In genomic region chr22:31083377-31083768, GRCh38 we compare ENCODE assay signal across 8 cellular contexts. TPM values are rescaled to one million over a fixed set of nuclear protein-coding genes. Genes with fewer than 3 reads are reported as not detected.
DNase-seq lines count a peak whose midpoint lies in the region; ATAC-seq, FAIRE-seq and TF ChIP-seq lines count a peak whose summit lies in the region.

No MANE protein-coding gene starts in this region.

- DNase-seq in AG10803 (ENCODE audit: low read depth) (no peak), Karpas-422 (no peak), K562 (ENCODE audit: extremely low read depth in 1 of 4, low spot score in 3 of 4) (no peak), G401 (ENCODE audit: low spot score) (no peak), D341Med (ENCODE audit: low spot score) (no peak)
- DNase-seq in stimulated activated CD4-positive, alpha-beta T cell treated with anti-CD3 and anti-CD28 coated beads, Interleukin-4, amount 100 ng/mL, for 1 hour, result no peak

- CTCF ChIA-PET in K562 (lab: Yijun Ruan, JAX; ENCODE audit: low intra/inter-chr PET ratio), result interaction anchor here (1.2 kb wide), 1 partner anchor 135 kb away, joined by 5 read pairs; no protein-coding TSS in a partner anchor

- no peaks in the 10 kb centered on the region for H3K36me3 ChIP-seq in Karpas-422 (ENCODE audit: insufficient read depth, low read length)
- peaks cover 8% of the 10 kb centered on the region; the same call in 2 of the 3 replicates for H3K36me3 ChIP-seq in K562 (ENCODE audit: control insufficient read depth, insufficient read depth, low read length)
- peaks cover 2% of the 10 kb centered on the region for H3K36me3 ChIP-seq in mucosa of stomach (ENCODE audit: control insufficient read depth, insufficient read depth, low read length)

- H3K9ac ChIP-seq in Karpas-422 (ENCODE audit: low read length), result peak overlapping the region; percentile 95
- peak overlapping the region; percentile 92 to 98 for H3K9ac ChIP-seq in K562 (ENCODE audit: insufficient read depth in 1 of 2, low read depth in 2 of 2, low read length in 2 of 2)
- H3K9ac ChIP-seq in mucosa of stomach (ENCODE audit: low read length), result peak overlapping the region; percentile 88

- H3K27ac ChIP-seq in Karpas-422 (ENCODE audit: low read length), result peak overlapping the region; percentile 57; the same call in 1 of the 2 replicates
- H3K27ac ChIP-seq in K562 (ENCODE audit: extremely low read depth, low read depth, low read length), result no peak overlapping the region

- POLR2A ChIA-PET in K562 (lab: Yijun Ruan, JAX), result interaction anchor here (0.6 to 2.9 kb wide), 8 partner anchors 12 to 138 kb away, joined by 3 to 18 read pairs (median 4); partner anchors contain the start of genes MORC2 and TUG1

- TF ChIP-seq EP300 in K562 (IDR thresholded peaks at IDR 0.05; ENCODE audit: low read length), result no peak

- in situ Hi-C loops in K562 (cut with MboI), result loop anchor here (10.0 kb wide), 1 partner anchor 319 kb away; no protein-coding TSS in a partner anchor
- in situ Hi-C loops in G401 (cut with HindIII; ENCODE audit: low sequenced_read_pairs), result no loop called here

- H3K4me1 ChIP-seq in Karpas-422 (ENCODE audit: low read length) (peaks cover 50% of the 10 kb centered on the region), K562 (replicated peaks in 1 of 2; ENCODE audit: control insufficient read depth in 2 of 2, insufficient read depth in 2 of 2, low read length in 2 of 2) (peaks cover 36 to 66% of the 10 kb centered on the region in 2 experiments), mucosa of stomach (ENCODE audit: control insufficient read depth, insufficient read depth, low read length) (peaks cover 59% of the 10 kb centered on the region)

- no peak for TF ChIP-seq RAD21 in K562 (CRISPR knock-in tag; conservative IDR thresholded peaks at IDR 0.05 in 1 of 2, IDR thresholded peaks at IDR 0.05 in 1 of 2)

- FAIRE-seq in K562 (lab: Jason Lieb, UNC), result no peak

- H3K9me3 ChIP-seq in Karpas-422 (ENCODE audit: low read length) (no peaks in the 10 kb centered on the region), K562 (replicated peaks; ENCODE audit: control insufficient read depth, insufficient read depth, low read depth, low read length) (no peaks in the 10 kb centered on the region), mucosa of stomach (ENCODE audit: control insufficient read depth, low read length) (no peaks in the 10 kb centered on the region)

- no peaks in the 10 kb centered on the region for H3K9me2 ChIP-seq in Karpas-422 (replicated peaks; ENCODE audit: insufficient read depth, low read length)

- no peak for TF ChIP-seq POLR2A in K562 (conservative IDR thresholded peaks at IDR 0.05)

- H3K4me2 ChIP-seq in Karpas-422 (ENCODE audit: low read depth, low read length, poor library complexity, severe bottlenecking), result peak overlapping the region; percentile 95
- H3K4me2 ChIP-seq in K562 (ENCODE audit: insufficient read depth, low read length), result peak overlapping the region; percentile 93

- no peaks in the 10 kb centered on the region for H4K20me1 ChIP-seq in Karpas-422 (ENCODE audit: insufficient read depth, low read depth, low read length)
- no peaks in the 10 kb centered on the region for H4K20me1 ChIP-seq in K562 (replicated peaks; ENCODE audit: control insufficient read depth, insufficient read depth, low read length)

- no peak for ATAC-seq in K562
- ATAC-seq in GM18511 (IDR thresholded peaks at IDR 0.05; ENCODE audit: unreplicated experiment), result no peak

- BruUV-seq in K562 (replicated peaks; lab: Mats Ljungman, UMichigan), result no TSS peak

- peaks cover 13% of the 10 kb centered on the region for H3K79me2 ChIP-seq in Karpas-422 (ENCODE audit: low read length)
- peaks cover 22% of the 10 kb centered on the region for H3K79me2 ChIP-seq in K562 (ENCODE audit: control insufficient read depth, insufficient read depth, low read length)

- intact Hi-C loops in K562 (cut with micrococcal nuclease), result no loop called here

- H3K4me3 ChIP-seq in AG10803 (ENCODE audit: low read length) (peak overlapping the region; percentile 91), Karpas-422 (ENCODE audit: low read length) (peak overlapping the region; percentile 90), K562 (peak overlapping the region; percentile 66; the same call in 1 of the 2 replicates), mucosa of stomach (ENCODE audit: low read length) (peak overlapping the region; percentile 45)

- H2AFZ ChIP-seq in Karpas-422 (ENCODE audit: low read length), result no peak overlapping the region
- H2AFZ ChIP-seq in K562 (ENCODE audit: low read depth, low read length), result no peak overlapping the region

- peaks cover 5% of the 10 kb centered on the region for H3K9me1 ChIP-seq in K562 (ENCODE audit: control insufficient read depth, insufficient read depth, low read length)

- H3K27me3 ChIP-seq in Karpas-422 (ENCODE audit: low read length), result no peaks in the 10 kb centered on the region
- no peaks in the 10 kb centered on the region for H3K27me3 ChIP-seq in K562 (ENCODE audit: control insufficient read depth in 2 of 2, insufficient read depth in 2 of 2, low read length in 2 of 2)
- no peaks in the 10 kb centered on the region for H3K27me3 ChIP-seq in mucosa of stomach (ENCODE audit: control insufficient read depth, insufficient read depth, low read length)

- WGBS in K562 (ENCODE audit: insufficient coverage, low coverage, missing lambda C conversion rate), result 100% methylated on average over 1 of the region's 3 CpGs

- TF ChIP-seq CTCF in AG10803 (conservative IDR thresholded peaks at IDR 0.05; ENCODE audit: low read length), result no peak
- no peak for TF ChIP-seq CTCF in K562 (IDR thresholded peaks at IDR 0.05 in 2 of 3, conservative IDR thresholded peaks at IDR 0.05 in 1 of 3; ENCODE audit: insufficient read depth in 2 of 3, low read depth in 1 of 3, low read length in 3 of 3)

RNA-seq across cellular contexts. Expression of gene SMTN, which starts 2.3 kb away (rescaled TPM):
- 23.5 and 27.9 TPM in 2 replicates for total RNA-seq in Karpas-422 (2014; rRNA removed; shearing (Covaris generic); ENCODE audit: low replicate concordance)
- 49.3 and 111 TPM in 2 replicates for total RNA-seq in K562 (2011; cell fraction: chromatin; rRNA removed; ENCODE audit: low replicate concordance)
- total RNA-seq in K562 (2011; cell fraction: nucleolus; rRNA removed), result 49.2 and 65.0 TPM in 2 replicates
- 48.8 and 58.2 TPM in 2 replicates for total RNA-seq in K562 (2011; cell fraction: nucleoplasm; rRNA removed)
- 17.8 and 22.3 TPM in 2 replicates for total RNA-seq in K562 (2014; rRNA removed)
- total RNA-seq in K562 (2014; rRNA removed; fragmentation: Illumina TruSeq; extraction: Trizol), result 8.8 and 11.1 TPM in 2 replicates
- total RNA-seq in K562 (2015; rRNA removed; fragmentation: Illumina TruSeq; extraction: Trizol), result 16.0 and 16.1 TPM in 2 replicates
- 39.9 and 41.1 TPM in 2 replicates for total RNA-seq in K562 (2021)
- polyA plus RNA-seq in K562 (2011; rRNA removed), result 7.7 and 13.7 TPM in 2 replicates
- polyA plus RNA-seq in K562 (2011; cell fraction: cytosol; rRNA removed), result 9.0 and 10.3 TPM in 2 replicates
- 70.1 and 84.9 TPM in 2 replicates for polyA plus RNA-seq in K562 (2011; cell fraction: nucleus; rRNA removed)
- 22.9 and 23.5 TPM in 2 replicates for polyA plus RNA-seq in K562 (2012)
- polyA plus RNA-seq in K562 (2014; fragmentation: Illumina TruSeq; extraction: Trizol), result 17.6 and 28.4 TPM in 2 replicates
- polyA plus RNA-seq in K562 (2014; fragmentation: Nextera tagmentation; extraction: Ambion mirVana), result 1 to 10 TPM; 2.5 to 3.4 TPM
- polyA plus RNA-seq in K562 (2014; rRNA removed), result 20.6 and 25.5 TPM in 2 replicates
- 4.6 and 7.0 TPM in 2 replicates for polyA minus RNA-seq in K562 (2011; rRNA and poly(A)+ RNA removed)
- polyA minus RNA-seq in K562 (2011; cell fraction: cytosol; rRNA and poly(A)+ RNA removed), result 8.3 and 14.4 TPM in 2 replicates
- 24.6 and 28.2 TPM in 2 replicates for polyA minus RNA-seq in K562 (2011; cell fraction: nucleus; rRNA and poly(A)+ RNA removed)
- total RNA-seq in G401 (2014; rRNA removed; shearing (Covaris generic)), result 27.9 and 38.9 TPM in 2 replicates

RNA-seq across cellular contexts. Expression of gene SELENOM, which starts 24.0 kb away (rescaled TPM):
- total RNA-seq in Karpas-422 (2014; rRNA removed; shearing (Covaris generic); ENCODE audit: low replicate concordance), result 11.1 and 18.5 TPM in 2 replicates
- 7.3 and 13.3 TPM in 2 replicates for total RNA-seq in K562 (2011; cell fraction: chromatin; rRNA removed; ENCODE audit: low replicate concordance)
- 15.5 and 16.3 TPM in 2 replicates for total RNA-seq in K562 (2011; cell fraction: nucleolus; rRNA removed)
- total RNA-seq in K562 (2011; cell fraction: nucleoplasm; rRNA removed), result 10.6 and 15.3 TPM in 2 replicates
- 6.9 and 10.8 TPM in 2 replicates for total RNA-seq in K562 (2014; rRNA removed)
- 1.2 and 1.8 TPM in 2 replicates for total RNA-seq in K562 (2014; rRNA removed; fragmentation: Illumina TruSeq; extraction: Trizol)
- 3.7 and 4.1 TPM in 2 replicates for total RNA-seq in K562 (2015; rRNA removed; fragmentation: Illumina TruSeq; extraction: Trizol)
- total RNA-seq in K562 (2021), result 8.5 and 10.9 TPM in 2 replicates
- 4.2 and 7.1 TPM in 2 replicates for polyA plus RNA-seq in K562 (2011; rRNA removed)
- polyA plus RNA-seq in K562 (2011; cell fraction: cytosol; rRNA removed), result 19.5 and 31.1 TPM in 2 replicates
- polyA plus RNA-seq in K562 (2011; cell fraction: nucleus; rRNA removed), result 11.9 and 13.4 TPM in 2 replicates
- 6.7 and 19.8 TPM in 2 replicates for polyA plus RNA-seq in K562 (2012)
- 2.8 and 5.8 TPM in 2 replicates for polyA plus RNA-seq in K562 (2014; fragmentation: Illumina TruSeq; extraction: Trizol)
- 1 to 10 TPM; 1.2 to 2.9 TPM for polyA plus RNA-seq in K562 (2014; fragmentation: Nextera tagmentation; extraction: Ambion mirVana)
- 10.0 and 10.6 TPM in 2 replicates for polyA plus RNA-seq in K562 (2014; rRNA removed)
- polyA minus RNA-seq in K562 (2011; rRNA and poly(A)+ RNA removed), result 1.7 and 2.3 TPM in 2 replicates
- polyA minus RNA-seq in K562 (2011; cell fraction: cytosol; rRNA and poly(A)+ RNA removed), result 5.2 TPM in 1 of 2 replicates, not detected in the other
- polyA minus RNA-seq in K562 (2011; cell fraction: nucleus; rRNA and poly(A)+ RNA removed), result 5.5 and 9.0 TPM in 2 replicates
- 55.1 and 115 TPM in 2 replicates for total RNA-seq in G401 (2014; rRNA removed; shearing (Covaris generic))

RNA-seq across cellular contexts. Expression of gene INPP5J, which starts 39.4 kb away (rescaled TPM):
- 14.4 and 18.3 TPM in 2 replicates for total RNA-seq in Karpas-422 (2014; rRNA removed; shearing (Covaris generic); ENCODE audit: low replicate concordance)
- total RNA-seq in K562 (2011; cell fraction: chromatin; rRNA removed; ENCODE audit: low replicate concordance), result 1.5 and 3.2 TPM in 2 replicates
- total RNA-seq in K562 (2011; cell fraction: nucleolus; rRNA removed), result 1.2 and 3.2 TPM in 2 replicates
- 2.4 and 2.7 TPM in 2 replicates for total RNA-seq in K562 (2011; cell fraction: nucleoplasm; rRNA removed)
- total RNA-seq in K562 (2014; rRNA removed) (5.9 and 6.4 TPM in 2 replicates), K562 (2014; rRNA removed; fragmentation: Illumina TruSeq; extraction: Trizol) (1.9 and 2.7 TPM in 2 replicates), K562 (2015; rRNA removed; fragmentation: Illumina TruSeq; extraction: Trizol) (5.8 and 6.7 TPM in 2 replicates), K562 (2021) (6.3 and 7.0 TPM in 2 replicates)
- polyA plus RNA-seq in K562 (2011; rRNA removed) (1.6 and 21.8 TPM in 2 replicates), K562 (2014; fragmentation: Illumina TruSeq; extraction: Trizol) (4.8 and 5.4 TPM in 2 replicates), K562 (2014; fragmentation: Nextera tagmentation; extraction: Ambion mirVana) (under 1 TPM; 0.10 to 0.78 TPM), K562 (2014; rRNA removed) (5.4 and 6.0 TPM in 2 replicates)
- 4.8 and 29.8 TPM in 2 replicates for polyA plus RNA-seq in K562 (2011; cell fraction: cytosol; rRNA removed)
- polyA plus RNA-seq in K562 (2011; cell fraction: nucleus; rRNA removed), result 4.7 and 21.8 TPM in 2 replicates
- polyA plus RNA-seq in K562 (2012), result 6.0 and 10.4 TPM in 2 replicates
- polyA minus RNA-seq in K562 (2011; rRNA and poly(A)+ RNA removed), result 1.2 and 7.5 TPM in 2 replicates
- 1.4 and 21.9 TPM in 2 replicates for polyA minus RNA-seq in K562 (2011; cell fraction: cytosol; rRNA and poly(A)+ RNA removed)
- 0.81 and 6.4 TPM in 2 replicates for polyA minus RNA-seq in K562 (2011; cell fraction: nucleus; rRNA and poly(A)+ RNA removed)
- total RNA-seq in G401 (2014; rRNA removed; shearing (Covaris generic)), result 0.74 and 3.0 TPM in 2 replicates

RNA-seq across cellular contexts. Expression of gene PLA2G3, which starts 56.9 kb away (rescaled TPM):
- not detected in 2 replicates for total RNA-seq in Karpas-422 (2014; rRNA removed; shearing (Covaris generic); ENCODE audit: low replicate concordance)
- total RNA-seq in K562 (2011; cell fraction: chromatin; rRNA removed; ENCODE audit: low replicate concordance), result 1.2 and 3.3 TPM in 2 replicates
- 3.2 and 3.5 TPM in 2 replicates for total RNA-seq in K562 (2011; cell fraction: nucleolus; rRNA removed)
- 1.9 TPM in 2 replicates for total RNA-seq in K562 (2011; cell fraction: nucleoplasm; rRNA removed)
- total RNA-seq in K562 (2014; rRNA removed), result 0.53 and 0.68 TPM in 2 replicates
- 0.22 and 0.36 TPM in 2 replicates for total RNA-seq in K562 (2014; rRNA removed; fragmentation: Illumina TruSeq; extraction: Trizol)
- 0.76 and 1.1 TPM in 2 replicates for total RNA-seq in K562 (2015; rRNA removed; fragmentation: Illumina TruSeq; extraction: Trizol)
- 0.64 and 0.98 TPM in 2 replicates for total RNA-seq in K562 (2021)
- polyA plus RNA-seq in K562 (2011; rRNA removed), result 1.4 and 5.4 TPM in 2 replicates
- 1.7 and 4.2 TPM in 2 replicates for polyA plus RNA-seq in K562 (2011; cell fraction: cytosol; rRNA removed)
- 5.9 and 19.6 TPM in 2 replicates for polyA plus RNA-seq in K562 (2011; cell fraction: nucleus; rRNA removed)
- polyA plus RNA-seq in K562 (2012), result 0.57 and 1.5 TPM in 2 replicates
- polyA plus RNA-seq in K562 (2014; fragmentation: Illumina TruSeq; extraction: Trizol), result 0.48 and 0.78 TPM in 2 replicates
- polyA plus RNA-seq in K562 (2014; fragmentation: Nextera tagmentation; extraction: Ambion mirVana), result under 1 TPM; 0.18 to 0.20 TPM
- 0.77 and 1.2 TPM in 2 replicates for polyA plus RNA-seq in K562 (2014; rRNA removed)
- polyA minus RNA-seq in K562 (2011; rRNA and poly(A)+ RNA removed), result 0.53 and 1.6 TPM in 2 replicates
- polyA minus RNA-seq in K562 (2011; cell fraction: cytosol; rRNA and poly(A)+ RNA removed), result 0.86 and 3.0 TPM in 2 replicates
- polyA minus RNA-seq in K562 (2011; cell fraction: nucleus; rRNA and poly(A)+ RNA removed), result 1.1 and 4.9 TPM in 2 replicates
- total RNA-seq in G401 (2014; rRNA removed; shearing (Covaris generic)), result 4.4 and 4.9 TPM in 2 replicates
